19 cellular contexts compared by ENCODE assay signal in genomic region chr5:30850871-30851270, GRCh38.
DNase-seq lines count a peak whose midpoint lies in the region; ATAC-seq, FAIRE-seq and TF ChIP-seq lines count a peak whose summit lies in the region.
"Had no signal": no experiment of that assay in that cellular context is flagged by ENCODE, and none has a peak within 500 bp of the region (broad histone marks: within the 10 kb centered on the region; RNA-seq: fewer than 3 reads in every experiment).

No MANE protein-coding gene starts in this region.

- H3K4me3 Mint-ChIP-seq in astrocyte (ENCODE audit: unreplicated experiment) (no peak overlapping the region), osteocyte (ENCODE audit: unreplicated experiment) (no peak overlapping the region)
- H3K4me3 Mint-ChIP-seq in activated CD4-positive, alpha-beta memory T cell treated with anti-CD3 and anti-CD28 coated beads for 36 hours: no peak overlapping the region
- H3K4me3 Mint-ChIP-seq: B cell; CD8-positive, alpha-beta T cell; HFFc6 had no signal

- H2BK20ac ChIP-seq in IMR-90 (ENCODE audit: low read depth, low read length): peak overlapping the region; percentile 50; the same call in 1 of the 2 replicates

- no peak overlapping the region for H2BK120ac ChIP-seq in IMR-90 (ENCODE audit: low read depth, low read length)

- no peaks in the 10 kb centered on the region for H3K9me1 ChIP-seq in IMR-90 (ENCODE audit: insufficient read depth, low read length)

- H3K9me3 ChIP-seq in IMR-90 (ENCODE audit: control insufficient read depth, insufficient read depth, low read length) (no peaks in the 10 kb centered on the region), astrocyte (ENCODE audit: insufficient read depth, low read depth, low read length) (no peaks in the 10 kb centered on the region), SJCRH30 (replicated peaks) (no peaks in the 10 kb centered on the region)
- H3K9me3 ChIP-seq: BLaER1 treated with 17β-estradiol and CSF1 and Interleukin-3, amounts not matched to agents 10 nM and 100 nM had no signal

- no peak for TF ChIP-seq CTCF in IMR-90 (conservative IDR thresholded peaks at IDR 0.05; ENCODE audit: low read depth, low read length)
- no peak for TF ChIP-seq CTCF in astrocyte (IDR thresholded peaks at IDR 0.05; ENCODE audit: insufficient read depth, low read depth, low read length)
- no peak for TF ChIP-seq CTCF in osteocyte (IDR thresholded peaks at IDR 0.05)

- H4K8ac ChIP-seq in IMR-90 (ENCODE audit: low read depth in 2 of 2, low read length in 2 of 2): no peak overlapping the region

- no peak overlapping the region for H3K56ac ChIP-seq in IMR-90 (ENCODE audit: extremely low read depth, insufficient read depth, low read length)

- peak overlapping the region; percentile 12; the same call in 1 of the 2 replicates for H3K4ac ChIP-seq in IMR-90 (ENCODE audit: low read depth, low read length)

- H3K79me2 ChIP-seq in astrocyte (ENCODE audit: insufficient read depth, low read length): no peaks in the 10 kb centered on the region

- POLR2A ChIA-PET in IMR-90 (lab: Charles Lee; ENCODE audit: unreplicated experiment): no interaction called here
- POLR2A ChIA-PET in activated CD4-positive, alpha-beta memory T cell treated with anti-CD3 and anti-CD28 coated beads for 36 hours (lab: Charles Lee): no interaction called here

- dilution Hi-C loops in IMR-90 (cut with HindIII; ENCODE audit: low sequenced_read_pairs, unreplicated experiment): no loop called here

- H2AK5ac ChIP-seq in IMR-90 (ENCODE audit: low read depth, low read length): no peak overlapping the region

- H3K27ac ChIP-seq in IMR-90 (ENCODE audit: insufficient read depth, low read length) (no peak overlapping the region), astrocyte (ENCODE audit: low read depth, low read length) (peak overlapping the region; percentile 85), SJCRH30 (no peak overlapping the region)
- H3K27ac ChIP-seq: BLaER1 treated with 17β-estradiol and CSF1 and Interleukin-3, amounts not matched to agents 10 nM and 100 nM had no signal

- H4K20me1 ChIP-seq in IMR-90 (ENCODE audit: insufficient read depth, low read length) (no peaks in the 10 kb centered on the region), astrocyte (ENCODE audit: insufficient read depth, low read length) (no peaks in the 10 kb centered on the region)
- H4K20me1 ChIP-seq: BLaER1 treated with 17β-estradiol and CSF1 and Interleukin-3, amounts not matched to agents 10 nM and 100 nM had no signal

- no peak for ATAC-seq in IMR-90 (ENCODE audit: low read depth)
- ATAC-seq in HG03025 (IDR thresholded peaks at IDR 0.05; ENCODE audit: low FRiP score, unreplicated experiment): no peak
- ATAC-seq in GM21576 (IDR thresholded peaks at IDR 0.05; ENCODE audit: unreplicated experiment): no peak
- ATAC-seq: CD8-positive, alpha-beta T cell; HCT116 had no signal

- H3K36me3 ChIP-seq in IMR-90 (ENCODE audit: control insufficient read depth, insufficient read depth, low read length) (no peaks in the 10 kb centered on the region), astrocyte (ENCODE audit: insufficient read depth, low read length) (no peaks in the 10 kb centered on the region), SJCRH30 (no peaks in the 10 kb centered on the region)
- H3K36me3 ChIP-seq: BLaER1 treated with 17β-estradiol and CSF1 and Interleukin-3, amounts not matched to agents 10 nM and 100 nM had no signal

- no peak for TF ChIP-seq RAD21 in IMR-90 (IDR thresholded peaks at IDR 0.05; ENCODE audit: low read length)

- in situ Hi-C loops in IMR-90 (cut with MboI; ENCODE audit: low sequenced_read_pairs): no loop called here

- TF ChIP-seq POLR2A in IMR-90 (IDR thresholded peaks at IDR 0.05; ENCODE audit: low read depth, low read length): no peak

- H3K9me3 Mint-ChIP-seq in astrocyte (ENCODE audit: unreplicated experiment) (no peaks in the 10 kb centered on the region), osteocyte (ENCODE audit: unreplicated experiment) (no peaks in the 10 kb centered on the region)
- no peaks in the 10 kb centered on the region for H3K9me3 Mint-ChIP-seq in activated CD4-positive, alpha-beta memory T cell treated with anti-CD3 and anti-CD28 coated beads for 36 hours
- H3K9me3 Mint-ChIP-seq: HFFc6 had no signal

- H3K79me1 ChIP-seq in IMR-90 (ENCODE audit: low read depth in 1 of 2, low read length in 2 of 2): no peaks in the 10 kb centered on the region

- H3K9ac ChIP-seq in IMR-90 (ENCODE audit: low read depth, low read length): no peak overlapping the region
- H3K9ac ChIP-seq in astrocyte (ENCODE audit: low read length): peak overlapping the region; percentile 62
- H3K9ac ChIP-seq: BLaER1 treated with 17β-estradiol and CSF1 and Interleukin-3, amounts not matched to agents 10 nM and 100 nM had no signal

- H3K36me3 Mint-ChIP-seq in astrocyte (ENCODE audit: low read depth, unreplicated experiment) (no peaks in the 10 kb centered on the region), osteocyte (ENCODE audit: unreplicated experiment) (no peaks in the 10 kb centered on the region)
- H3K36me3 Mint-ChIP-seq in activated CD4-positive, alpha-beta memory T cell treated with anti-CD3 and anti-CD28 coated beads for 36 hours: no peaks in the 10 kb centered on the region
- H3K36me3 Mint-ChIP-seq: CD8-positive, alpha-beta T cell had no signal

- no peak overlapping the region for H3K14ac ChIP-seq in IMR-90 (replicated peaks; ENCODE audit: low read depth, low read length)

- WGBS in IMR-90 (ENCODE audit: extremely low coverage in 2 of 2, insufficient read length in 1 of 2), 2 experiments: no CpG with 5 or more reads among the region's 2 CpGs

- no peak overlapping the region for H3K23ac ChIP-seq in IMR-90 (ENCODE audit: low read depth, low read length)

- H3K27me3 Mint-ChIP-seq in astrocyte (ENCODE audit: low read depth, unreplicated experiment) (no peaks in the 10 kb centered on the region), osteocyte (ENCODE audit: unreplicated experiment) (no peaks in the 10 kb centered on the region)
- no peaks in the 10 kb centered on the region for H3K27me3 Mint-ChIP-seq in activated CD4-positive, alpha-beta memory T cell treated with anti-CD3 and anti-CD28 coated beads for 36 hours
- H3K27me3 Mint-ChIP-seq: B cell had no signal

- FAIRE-seq in astrocyte (lab: Jason Lieb, UNC): no peak

- no TSS peak for BruUV-seq in IMR-90 (replicated peaks; lab: Mats Ljungman, UMichigan)

- no peak overlapping the region for H2BK5ac ChIP-seq in IMR-90 (ENCODE audit: low read depth, low read length, poor library complexity, severe bottlenecking)

- intact Hi-C loops in IMR-90 (cut with micrococcal nuclease): no loop called here
- intact Hi-C loops in activated CD4-positive, alpha-beta memory T cell treated with anti-CD3 and anti-CD28 coated beads for 36 hours (cut with micrococcal nuclease): no loop called here

- no peaks in the 10 kb centered on the region; the same call in 1 of the 2 replicates for H3K4me1 ChIP-seq in IMR-90 (ENCODE audit: control insufficient read depth, insufficient read depth, low read length)
- peaks cover 27% of the 10 kb centered on the region for H3K4me1 ChIP-seq in astrocyte (ENCODE audit: insufficient read depth, low read length)
- H3K4me1 ChIP-seq in SJCRH30: no peaks in the 10 kb centered on the region

- CTCF ChIA-PET in IMR-90 (lab: Yijun Ruan, JAX): no interaction called here
- CTCF ChIA-PET in activated CD4-positive, alpha-beta memory T cell treated with anti-CD3 and anti-CD28 coated beads for 36 hours (lab: Charles Lee): no interaction called here

- H2AFZ ChIP-seq in IMR-90 (replicated peaks; ENCODE audit: low read length, poor library complexity): no peak overlapping the region
- H2AFZ ChIP-seq in astrocyte (ENCODE audit: low read depth, low read length): no peak overlapping the region

- H3K27ac Mint-ChIP-seq in astrocyte (ENCODE audit: unreplicated experiment) (peak overlapping the region; percentile 99), osteocyte (ENCODE audit: unreplicated experiment) (peak overlapping the region; percentile 85)
- H3K27ac Mint-ChIP-seq in activated CD4-positive, alpha-beta memory T cell treated with anti-CD3 and anti-CD28 coated beads for 36 hours: no peak overlapping the region
- H3K27ac Mint-ChIP-seq: B cell; CD8-positive, alpha-beta T cell; HFFc6 had no signal

- no peak overlapping the region for H4K5ac ChIP-seq in IMR-90 (ENCODE audit: low read depth, low read length)

- H3K4me1 Mint-ChIP-seq in astrocyte (ENCODE audit: low read depth, unreplicated experiment) (peaks cover 51% of the 10 kb centered on the region), osteocyte (ENCODE audit: unreplicated experiment) (peaks cover 59% of the 10 kb centered on the region)
- H3K4me1 Mint-ChIP-seq in activated CD4-positive, alpha-beta memory T cell treated with anti-CD3 and anti-CD28 coated beads for 36 hours (ENCODE audit: low read depth): no peaks in the 10 kb centered on the region
- H3K4me1 Mint-ChIP-seq: B cell had no signal

- H2AK9ac ChIP-seq in IMR-90 (replicated peaks; ENCODE audit: low read depth, low read length, poor library complexity): no peak overlapping the region

- no peak overlapping the region for H3K4me2 ChIP-seq in IMR-90 (ENCODE audit: low read depth, low read length)
- peak overlapping the region; percentile 73 for H3K4me2 ChIP-seq in astrocyte (ENCODE audit: low read length)

- H3K4me3 ChIP-seq in IMR-90 (ENCODE audit: insufficient read depth, low read depth, low read length): no peak overlapping the region
- H3K4me3 ChIP-seq in astrocyte (ENCODE audit: insufficient read depth, low read depth, low read length): no peak overlapping the region
- H3K4me3 ChIP-seq in SJCRH30: no peak overlapping the region
- H3K4me3 ChIP-seq: BLaER1 treated with 17β-estradiol and CSF1 and Interleukin-3, amounts not matched to agents 10 nM and 100 nM had no signal

- H3K27me3 ChIP-seq in IMR-90 (ENCODE audit: control insufficient read depth, insufficient read depth, low read length) (no peaks in the 10 kb centered on the region), astrocyte (ENCODE audit: insufficient read depth, low read length) (no peaks in the 10 kb centered on the region), SJCRH30 (no peaks in the 10 kb centered on the region; the same call in 1 of the 2 replicates)
- H3K27me3 ChIP-seq: BLaER1 treated with 17β-estradiol and CSF1 and Interleukin-3, amounts not matched to agents 10 nM and 100 nM had no signal

- no peak overlapping the region for H4K91ac ChIP-seq in IMR-90 (ENCODE audit: insufficient read depth, low read depth, low read length)

- DNase-seq in IMR-90 (no peak), astrocyte (ENCODE audit: low read depth) (no peak), kidney glomerular epithelial cell (lab: John Stamatoyannopoulos, UW) (peak; percentile 26), osteocyte (ENCODE audit: extremely low spot score, unreplicated experiment) (no peak), SJCRH30 (no peak)
- no peak for DNase-seq in activated CD4-positive, alpha-beta memory T cell treated with anti-CD3 and anti-CD28 coated beads for 36 hours
- DNase-seq: 8988T; Calu3; CD8-positive, alpha-beta T cell; DMS79 treated with DMSO at 0.1 percent for 48 hours; GF-D8; GOT3; H7; HFFc6 had no signal

- peak overlapping the region; percentile 70; the same call in 1 of the 3 replicates for H2BK15ac ChIP-seq in IMR-90 (ENCODE audit: low read depth, low read length)

- no peak overlapping the region for H3K18ac ChIP-seq in IMR-90 (ENCODE audit: low read depth, low read length)
